In the genomic region with DNA sequence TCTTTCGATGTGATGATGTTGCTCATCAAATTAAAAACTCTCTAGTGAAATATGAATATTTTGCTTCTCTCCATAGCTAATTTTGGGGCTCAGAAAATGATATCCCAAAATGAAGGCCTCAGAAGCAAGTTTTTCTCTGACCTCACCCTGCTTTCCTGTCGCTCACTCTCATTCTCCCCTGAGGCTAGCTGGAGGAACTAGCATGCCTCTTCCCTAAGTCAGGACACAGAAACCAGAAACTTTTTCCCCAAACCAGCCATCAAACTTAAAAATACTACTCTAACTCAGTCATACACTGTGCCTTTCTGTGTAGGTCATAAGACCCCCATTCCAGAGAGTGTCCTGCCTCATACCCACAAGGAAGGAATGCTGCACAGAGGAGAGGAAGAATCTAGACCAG, we compare ENCODE assay signal across 1 cellular context.
TF ChIP-seq lines count a peak whose summit lies in the region.

No MANE protein-coding gene starts in this region.

TF ChIP-seq in H1, 55 proteins besides CTCF, POLR2A, EP300 and RAD21:
- no peak for TF ChIP-seq KDM5A (IDR thresholded peaks at IDR 0.05; ENCODE audit: low read length)
- no peak for TF ChIP-seq POU5F1 (IDR thresholded peaks at IDR 0.05; ENCODE audit: low read depth, low read length)
- TF ChIP-seq SRF (IDR thresholded peaks at IDR 0.05; ENCODE audit: low read depth, low read length), result no peak
- no peak for TF ChIP-seq KDM4A (IDR thresholded peaks at IDR 0.05; ENCODE audit: low read depth, low read length, severe bottlenecking)
